In genomic region chr2:109690457-109690821, GRCh38 we compare ENCODE assay signal across 12 cellular contexts.
DNase-seq lines count a peak whose midpoint lies in the region; ATAC-seq and TF ChIP-seq lines count a peak whose summit lies in the region.
"Had no signal": no experiment of that assay in that cellular context is flagged by ENCODE, and none has a peak within 500 bp of the region (broad histone marks: within the 10 kb centered on the region; RNA-seq: fewer than 3 reads in every experiment).

No MANE protein-coding gene starts in this region.

- H3K9me3 ChIP-seq in adrenal gland (replicated peaks in 1 of 3) (no peaks in the 10 kb centered on the region), hepatocyte (ENCODE audit: low read depth) (no peaks in the 10 kb centered on the region), parathyroid adenoma (ENCODE audit: control insufficient read depth, low read length) (no peaks in the 10 kb centered on the region), tibial artery (no peaks in the 10 kb centered on the region)

- TF ChIP-seq CTCF in adrenal gland (IDR thresholded peaks at IDR 0.05) (no peak), hepatocyte (IDR thresholded peaks at IDR 0.05; ENCODE audit: poor library complexity) (no peak), parathyroid adenoma (IDR thresholded peaks at IDR 0.05) (no peak), tibial artery (IDR thresholded peaks at IDR 0.05) (no peak)

- no peak for TF ChIP-seq POLR2A in adrenal gland (IDR thresholded peaks at IDR 0.05)

- no peaks in the 10 kb centered on the region for H4K20me1 ChIP-seq in hepatocyte (ENCODE audit: insufficient read depth, poor library complexity, severe bottlenecking)

- H2AFZ ChIP-seq in hepatocyte (no peak overlapping the region), parathyroid adenoma (peak overlapping the region; percentile 55)

- H3K4me2 ChIP-seq in hepatocyte (no peak overlapping the region), parathyroid adenoma (ENCODE audit: low read length) (no peak overlapping the region)

- no peak overlapping the region for H3K9ac ChIP-seq in parathyroid adenoma

- H3K9me2 ChIP-seq in hepatocyte (replicated peaks; ENCODE audit: insufficient read depth) = no peaks in the 10 kb centered on the region

- H3K4me1 ChIP-seq in adrenal gland (replicated peaks in 1 of 2) (peaks cover 13 to 17% of the 10 kb centered on the region in 2 donors), hepatocyte (ENCODE audit: insufficient read depth) (peaks cover 59% of the 10 kb centered on the region), parathyroid adenoma (no peaks in the 10 kb centered on the region), tibial artery (peaks cover 7 to 60% (median 42%) of the 10 kb centered on the region in 4 donors)

- no peaks in the 10 kb centered on the region for H3K36me3 ChIP-seq in adrenal gland (replicated peaks in 1 of 2)
- H3K36me3 ChIP-seq in hepatocyte (replicated peaks; ENCODE audit: insufficient read depth, low read depth) = no peaks in the 10 kb centered on the region
- no peaks in the 10 kb centered on the region for H3K36me3 ChIP-seq in parathyroid adenoma (ENCODE audit: control insufficient read depth, insufficient read depth, low read length)
- no peaks in the 10 kb centered on the region for H3K36me3 ChIP-seq in tibial artery
- H3K36me3 ChIP-seq: WERI-Rb-1 had no signal

- DNase-seq in adrenal gland = peak in 4 of 7 donors; percentile 26 to 58 (median 32)
- no peak for DNase-seq in hepatocyte (ENCODE audit: low spot score)
- DNase-seq in tibial artery = no peak
- no peak for DNase-seq in HPDE6-E6E7 (ENCODE audit: extremely low spot score)
- DNase-seq in GDM1 (lab: John Stamatoyannopoulos, UW) = no peak
- DNase-seq in kidney tubule cell (ENCODE audit: low spot score) = no peak
- DNase-seq: activated effector memory CD4-positive, alpha-beta T cell treated with Interleukin-2 at 50 U/mL for 16 hours; NCI-H82; stimulated activated CD4-positive, alpha-beta T cell treated with anti-CD3 and anti-CD28 coated beads, Interleukin-2, amount 100 ng/mL, for 48 hours; WERI-Rb-1 had no signal

- intact Hi-C loops in adrenal gland (cut with DNase I) (no loop called here), tibial artery (cut with DNase I; ENCODE audit: low total_unique reads) (loop anchor here (10.0 kb wide), 2 partner anchors 46 to 76 kb away; partner anchors contain the start of genes SEPTIN10 and SOWAHC)

- H3K27me3 ChIP-seq in adrenal gland (no peaks in the 10 kb centered on the region), hepatocyte (no peaks in the 10 kb centered on the region), parathyroid adenoma (ENCODE audit: control insufficient read depth, insufficient read depth, low read length) (no peaks in the 10 kb centered on the region), tibial artery (no peaks in the 10 kb centered on the region)

- H3K4me3 ChIP-seq in adrenal gland (no peak overlapping the region), hepatocyte (no peak overlapping the region), parathyroid adenoma (ENCODE audit: low read depth, low read length) (no peak overlapping the region), tibial artery (no peak overlapping the region)

- no peaks in the 10 kb centered on the region for H3K79me2 ChIP-seq in hepatocyte
- no peaks in the 10 kb centered on the region for H3K79me2 ChIP-seq in parathyroid adenoma

- ATAC-seq in GM21529 (IDR thresholded peaks at IDR 0.05; ENCODE audit: unreplicated experiment) = no peak

- 44 to 56% (median 49%) methylated on average over 6 of the region's 6 CpGs for WGBS in adrenal gland, 4 donors
- WGBS in hepatocyte (ENCODE audit: low lambda C conversion rate, missing lambda C conversion rate) = 35% methylated on average over 6 of the region's 6 CpGs

- H3K27ac ChIP-seq in adrenal gland = peak overlapping the region; percentile 28 to 89 (median 85)
- H3K27ac ChIP-seq in hepatocyte = peak overlapping the region; percentile 94
- no peak overlapping the region for H3K27ac ChIP-seq in parathyroid adenoma
- H3K27ac ChIP-seq in tibial artery = peak overlapping the region; percentile 79 to 88
- H3K27ac ChIP-seq: WERI-Rb-1 had no signal

Comparison
In these comparisons a context has a peak if more than half of its experiments do, and no peak if none do; other contexts are left out.
1. DNase-seq: peak in adrenal gland (4 of 7); none in hepatocyte (single experiment), tibial artery (0 of 2), HPDE6-E6E7 (single experiment), GDM1 (single experiment) and kidney tubule cell (single experiment).